In the genomic region with DNA sequence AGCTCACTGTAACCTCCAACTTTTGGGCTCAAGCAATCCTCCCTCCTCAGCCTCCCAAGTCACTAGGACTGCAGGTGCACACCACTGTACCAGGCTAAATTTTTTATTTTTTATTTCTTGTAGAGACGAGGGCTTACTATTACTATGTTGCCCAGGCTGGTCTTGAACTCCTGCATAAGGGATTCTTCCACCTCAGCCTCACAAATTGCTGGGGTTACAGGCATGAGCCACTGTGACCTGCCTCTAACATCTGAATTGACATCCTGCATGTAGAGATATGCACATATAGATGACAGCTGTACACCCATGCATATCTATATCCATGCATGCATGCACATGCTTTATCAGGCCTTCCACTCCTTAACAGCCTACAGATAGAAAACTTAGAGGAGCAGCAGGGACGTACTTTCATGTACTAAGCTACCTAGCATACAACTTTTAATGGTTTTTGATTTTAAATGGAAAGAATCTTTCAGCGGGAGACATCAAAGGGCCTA, we compare ENCODE assay signal across 25 cellular contexts.
"Had no signal": no experiment of that assay in that cellular context is flagged by ENCODE, and none has a peak within 500 bp of the region (broad histone marks: within the 10 kb centered on the region; RNA-seq: fewer than 3 reads in every experiment).

No MANE protein-coding gene starts in this region.

- H3K4me1 ChIP-seq: colonic mucosa, esophagus squamous epithelium, lower lobe of right lung, neural progenitor cell, parathyroid adenoma, sigmoid colon, tibial nerve, upper lobe of left lung, uterus had no signal

- H3K27ac Mint-ChIP-seq: dendritic cell treated with granulocyte-macrophage colony-stimulating factor and Interleukin-4, amounts not matched to agents 40 ng/mL and 50 ng/mL, for 4 days; memory B cell; mesothelial cell of epicardium; naive thymus-derived CD4-positive, alpha-beta T cell; nephron; neural progenitor cell; progenitor cell of endocrine pancreas; stimulated activated memory B cell treated with anti-CD40 and anti-IgM and Interleukin-4, amounts not matched to agents 10 μg/mL and 1 μg/mL and 100 μg/mL, for 72 hours; stimulated activated naive CD8-positive, alpha-beta T cell treated with anti-CD3 and anti-CD28 coated beads, Interleukin-15, Interleukin-2, amounts not matched to agents 100 ng/mL and 50 ng/mL, for 24 hours had no signal

- H3K4me1 Mint-ChIP-seq: memory B cell; mesothelial cell of epicardium; naive thymus-derived CD4-positive, alpha-beta T cell; nephron; neural progenitor cell; stimulated activated memory B cell treated with anti-CD40 and anti-IgM and Interleukin-4, amounts not matched to agents 10 μg/mL and 1 μg/mL and 100 μg/mL, for 72 hours had no signal

- H3K36me3 ChIP-seq: colonic mucosa, esophagus squamous epithelium, lower lobe of right lung, neural progenitor cell, sigmoid colon, thoracic aorta, tibial nerve, upper lobe of left lung, uterus had no signal

- H3K36me3 Mint-ChIP-seq: memory B cell; stimulated activated memory B cell treated with anti-CD40 and anti-IgM and Interleukin-4, amounts not matched to agents 10 μg/mL and 1 μg/mL and 100 μg/mL, for 72 hours had no signal

- DNase-seq: effector CD8-positive, alpha-beta T cell; esophagus squamous epithelium; hypothalamus; left ventricle myocardium superior; lower lobe of right lung; mucosa of descending colon; naive thymus-derived CD4-positive, alpha-beta T cell; right cardiac atrium; sigmoid colon; stimulated activated CD4-positive, alpha-beta T cell treated with anti-CD3 and anti-CD28 coated beads, Interleukin-2, amount 100 ng/mL, for 24 hours; stimulated activated CD4-positive, alpha-beta T cell treated with anti-CD3 and anti-CD28 coated beads, Interleukin-4, amount 100 ng/mL, for 24 hours; upper lobe of left lung; uterus had no signal

- ATAC-seq: left ventricle myocardium superior; lower lobe of right lung; mucosa of descending colon; naive thymus-derived CD4-positive, alpha-beta T cell; right cardiac atrium; stimulated activated memory B cell treated with anti-CD40 and anti-IgM and Interleukin-4, amounts not matched to agents 10 μg/mL and 1 μg/mL and 100 μg/mL, for 72 hours had no signal

- H3K27ac ChIP-seq: colonic mucosa, esophagus squamous epithelium, lower lobe of right lung, neural progenitor cell, parathyroid adenoma, sigmoid colon, thoracic aorta, tibial nerve, upper lobe of left lung, uterus had no signal

- H3K9me3 ChIP-seq: thoracic aorta, uterus had no signal

- H3K27me3 ChIP-seq: colonic mucosa, esophagus squamous epithelium, neural progenitor cell, tibial nerve, upper lobe of left lung, uterus had no signal

- H3K27me3 Mint-ChIP-seq: dendritic cell treated with granulocyte-macrophage colony-stimulating factor and Interleukin-4, amounts not matched to agents 40 ng/mL and 50 ng/mL, for 4 days; memory B cell; progenitor cell of endocrine pancreas; stimulated activated memory B cell treated with anti-CD40 and anti-IgM and Interleukin-4, amounts not matched to agents 10 μg/mL and 1 μg/mL and 100 μg/mL, for 72 hours; stimulated activated naive CD8-positive, alpha-beta T cell treated with anti-CD3 and anti-CD28 coated beads, Interleukin-15, Interleukin-2, amounts not matched to agents 100 ng/mL and 50 ng/mL, for 24 hours had no signal

- H3K4me3 ChIP-seq: colonic mucosa, esophagus squamous epithelium, lower lobe of right lung, mucosa of descending colon, neural progenitor cell, sigmoid colon, thoracic aorta, tibial nerve, upper lobe of left lung, uterus had no signal

- H3K9ac ChIP-seq: neural progenitor cell, parathyroid adenoma had no signal

- H3K4me3 Mint-ChIP-seq: dendritic cell treated with granulocyte-macrophage colony-stimulating factor and Interleukin-4, amounts not matched to agents 40 ng/mL and 50 ng/mL, for 4 days; memory B cell; mesothelial cell of epicardium; naive thymus-derived CD4-positive, alpha-beta T cell; nephron; neural progenitor cell; stimulated activated memory B cell treated with anti-CD40 and anti-IgM and Interleukin-4, amounts not matched to agents 10 μg/mL and 1 μg/mL and 100 μg/mL, for 72 hours; stimulated activated naive CD8-positive, alpha-beta T cell treated with anti-CD3 and anti-CD28 coated beads, Interleukin-15, Interleukin-2, amounts not matched to agents 100 ng/mL and 50 ng/mL, for 24 hours had no signal
